ENCODE assay signal across 22 cellular contexts in the genomic region with DNA sequence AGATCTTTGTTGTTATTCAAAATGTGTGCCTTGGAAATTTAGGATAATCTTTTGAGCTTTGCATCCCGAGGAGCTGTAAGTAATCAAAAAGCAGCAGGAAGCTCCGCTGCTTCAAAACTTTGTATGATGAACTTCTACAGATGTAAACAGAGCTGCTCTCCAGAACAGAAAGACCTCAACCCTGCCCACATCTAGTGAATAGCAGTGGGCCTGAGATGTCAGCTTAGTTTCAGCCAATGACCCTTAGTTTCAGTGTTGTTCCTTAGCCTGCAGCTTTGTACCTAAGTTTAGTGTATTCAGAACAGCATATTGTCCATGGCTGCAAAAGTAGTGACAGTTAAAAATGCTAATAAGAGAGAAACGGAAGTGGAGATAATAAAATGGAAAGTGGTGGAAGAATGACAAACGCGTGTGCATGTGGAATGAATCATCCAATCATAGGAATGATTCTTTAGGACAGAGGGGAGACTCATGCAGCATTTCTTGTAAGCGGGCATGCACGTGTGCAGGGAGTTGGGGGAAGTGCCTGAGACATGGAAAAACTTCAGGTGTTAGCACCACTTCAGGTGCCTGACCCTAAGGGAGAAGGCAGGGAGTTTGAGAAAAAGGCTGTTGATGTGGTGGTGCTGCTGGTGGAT. TPM values are rescaled to one million over a fixed set of nuclear protein-coding genes. Genes with fewer than 3 reads are reported as not detected.
A peak's percentile ranks its signal among the peaks of the same experiment; 100 is the strongest.
DNase-seq lines count a peak whose midpoint lies in the region; TF ChIP-seq lines count a peak whose summit lies in the region.
"Had no signal": no experiment of that assay in that cellular context is flagged by ENCODE, and none has a peak within 500 bp of the region (broad histone marks: within the 10 kb centered on the region; RNA-seq: fewer than 3 reads in every experiment).

No MANE protein-coding gene starts in this region.

- H4K20me1 ChIP-seq in GM23248 (ENCODE audit: insufficient read depth) (no peaks in the 10 kb centered on the region), fibroblast of lung (ENCODE audit: control insufficient read depth, extremely low read depth, insufficient read depth, low read length) (no peaks in the 10 kb centered on the region), smooth muscle cell (ENCODE audit: low read depth) (peaks cover 22% of the 10 kb centered on the region)

- DNase-seq in GM23248, result peak; percentile 85
- no peak for DNase-seq in SK-N-MC (ENCODE audit: low read depth, low spot score)
- peak; percentile 20 to 59 for DNase-seq in fibroblast of lung (ENCODE audit: low read depth in 2 of 2)
- DNase-seq in smooth muscle cell (lab: John Stamatoyannopoulos, UW; ENCODE audit: unreplicated experiment), result no peak
- DNase-seq in anterior cingulate cortex (lab: John Stamatoyannopoulos, UW), result no peak
- no peak for DNase-seq in GM19238 (ENCODE audit: insufficient read length, low spot score)
- DNase-seq in NCI-H1694 (lab: John Stamatoyannopoulos, UW), result no peak
- DNase-seq: activated CD8-positive, alpha-beta T cell treated with anti-CD3 and anti-CD28 coated beads, Interleukin-2, amount 10 ng/mL, durations not matched to agents 7 days and 5 days; activated naive CD8-positive, alpha-beta T cell treated with anti-CD3 and anti-CD28 coated beads, Interleukin-2, amount 50 U/mL, for 24 hours; activated T-cell treated with anti-CD3 and anti-CD28 coated beads, Interleukin-2, amount 50 U/mL, for 72 hours; CD4-positive, CD25-positive, alpha-beta regulatory T cell; DMS53; endodermal cell; MV-4-11; naive B cell; NCI-H2029 treated with DMSO at 0.1 percent for 48 hours; NCI-H510A treated with DMSO at 0.1 percent for 48 hours; Peyer's patch; posterior cingulate gyrus; spleen; stimulated activated naive B cell treated with anti-CD40 and anti-IgM and Interleukin-4, amounts not matched to agents 10 μg/mL and 1 μg/mL and 100 μg/mL, for 72 hours; tibial artery had no signal

- H3F3A ChIP-seq in GM23248 (ENCODE audit: insufficient read depth), result peaks cover 30% of the 10 kb centered on the region
- peaks cover 4% of the 10 kb centered on the region for H3F3A ChIP-seq in smooth muscle cell (ENCODE audit: low read depth)

- H3K27ac ChIP-seq in GM23248, result peak overlapping the region; percentile 63
- H3K27ac ChIP-seq in SK-N-MC, result 0 out of 2 replicates have a peak overlapping the region, but pooled peaks have one; percentile 6
- no peak overlapping the region for H3K27ac ChIP-seq in fibroblast of lung (ENCODE audit: insufficient read depth, low read length)
- peak overlapping the region; percentile 2 for H3K27ac ChIP-seq in smooth muscle cell (ENCODE audit: low read depth)
- H3K27ac ChIP-seq: Peyer's patch, spleen, tibial artery had no signal

- H3K27me3 ChIP-seq in GM23248 (replicated peaks; ENCODE audit: insufficient read depth), result no peaks in the 10 kb centered on the region
- no peaks in the 10 kb centered on the region for H3K27me3 ChIP-seq in fibroblast of lung (ENCODE audit: control insufficient read depth, insufficient read depth, low read length)
- no peaks in the 10 kb centered on the region for H3K27me3 ChIP-seq in smooth muscle cell (ENCODE audit: low read depth)
- H3K27me3 ChIP-seq: Peyer's patch, spleen, tibial artery had no signal

- WGBS in GM23248 (ENCODE audit: low coverage in 1 of 2, low lambda C conversion rate in 2 of 2, missing lambda C conversion rate in 2 of 2), 2 experiments, result 9% methylated on average over 7 of the region's 7 CpGs
- WGBS in smooth muscle cell (ENCODE audit: low lambda C conversion rate), result 55% methylated on average over 7 of the region's 7 CpGs

- no peaks in the 10 kb centered on the region; the same call in 1 of the 2 replicates for H3K9me2 ChIP-seq in GM23248 (ENCODE audit: insufficient read depth)

- H3K79me2 ChIP-seq in GM23248 (ENCODE audit: insufficient read depth), result peaks cover 69% of the 10 kb centered on the region
- no peaks in the 10 kb centered on the region for H3K79me2 ChIP-seq in fibroblast of lung (ENCODE audit: control insufficient read depth, insufficient read depth, low read length)
- peaks cover 33% of the 10 kb centered on the region for H3K79me2 ChIP-seq in smooth muscle cell (ENCODE audit: low read depth)

- H3K4me2 ChIP-seq in GM23248 (ENCODE audit: unreplicated experiment) (peak overlapping the region; percentile 61), fibroblast of lung (ENCODE audit: extremely low read depth, insufficient read depth, low read length) (peak overlapping the region; percentile 21), smooth muscle cell (no peak overlapping the region)

- H2AFZ ChIP-seq in GM23248 (peak overlapping the region; percentile 29; the same call in 1 of the 2 replicates), fibroblast of lung (ENCODE audit: low read length) (peak overlapping the region; percentile 15), smooth muscle cell (ENCODE audit: low read depth) (no peak overlapping the region)

- peaks cover 25% of the 10 kb centered on the region for H3K4me1 ChIP-seq in GM23248 (ENCODE audit: insufficient read depth)
- H3K4me1 ChIP-seq in fibroblast of lung (ENCODE audit: control insufficient read depth, extremely low read depth, insufficient read depth, low read length), result peaks cover 6% of the 10 kb centered on the region
- no peaks in the 10 kb centered on the region for H3K4me1 ChIP-seq in smooth muscle cell (ENCODE audit: low read depth)
- H3K4me1 ChIP-seq: Peyer's patch had no signal

- H3K4me3 ChIP-seq in GM23248 (peak overlapping the region; percentile 27), SK-N-MC (peak overlapping the region; percentile 39; the same call in 1 of the 2 replicates), fibroblast of lung (replicated peaks in 1 of 4; ENCODE audit: control extremely low read depth in 1 of 4, insufficient read depth in 1 of 4, low read depth in 3 of 4, low read length in 4 of 4) (no peak overlapping the region), smooth muscle cell (no peak overlapping the region)
- H3K4me3 ChIP-seq: Peyer's patch, spleen, tibial artery had no signal

- peak overlapping the region; percentile 51 for H3K9ac ChIP-seq in GM23248
- no peak overlapping the region for H3K9ac ChIP-seq in SK-N-MC (ENCODE audit: insufficient read length)
- no peak overlapping the region for H3K9ac ChIP-seq in fibroblast of lung (ENCODE audit: insufficient read depth, low read length)
- H3K9ac ChIP-seq in smooth muscle cell (ENCODE audit: low read depth), result no peak overlapping the region

- in situ Hi-C loops in GM23248 (cut with MboI), result no loop called here

- H3K36me3 ChIP-seq in GM23248 (ENCODE audit: low read depth) (0 out of 2 replicates have a peak, but pooled peaks cover 7% of the 10 kb centered on the region), SK-N-MC (ENCODE audit: insufficient read depth, low read length) (no peaks in the 10 kb centered on the region), fibroblast of lung (ENCODE audit: control insufficient read depth, insufficient read depth, low read length) (no peaks in the 10 kb centered on the region), smooth muscle cell (ENCODE audit: low read depth) (peaks cover 6% of the 10 kb centered on the region)
- H3K36me3 ChIP-seq: Peyer's patch had no signal

- no peaks in the 10 kb centered on the region for H3K9me3 ChIP-seq in GM23248 (ENCODE audit: low read depth)
- H3K9me3 ChIP-seq in SK-N-MC (ENCODE audit: low read depth, low read length), result no peaks in the 10 kb centered on the region
- no peaks in the 10 kb centered on the region for H3K9me3 ChIP-seq in fibroblast of lung (ENCODE audit: control insufficient read depth, insufficient read depth, low read depth, low read length)
- no peaks in the 10 kb centered on the region for H3K9me3 ChIP-seq in smooth muscle cell (replicated peaks; ENCODE audit: low read depth)
- H3K9me3 ChIP-seq: Peyer's patch, spleen, tibial artery had no signal

- no peak for TF ChIP-seq CTCF in fibroblast of lung (conservative IDR thresholded peaks at IDR 0.05 in 1 of 2, IDR thresholded peaks at IDR 0.05 in 1 of 2; ENCODE audit: low read depth in 1 of 2, low read length in 2 of 2)
- TF ChIP-seq CTCF in smooth muscle cell (IDR thresholded peaks at IDR 0.05; ENCODE audit: borderline replicate concordance, insufficient read depth, poor library complexity, severe bottlenecking), result no peak

RNA-seq across cellular contexts. Expression of gene SNX24, which starts 24.9 kb away (rescaled TPM):
- 20.8 and 25.7 TPM in 2 replicates for total RNA-seq in GM23248 (2014; rRNA removed; shearing (Covaris generic))
- polyA plus RNA-seq in GM23248 (2016; fragmentation: Nextera tagmentation; extraction: Ambion mirVana) (27.7 and 29.4 TPM in 2 replicates), fibroblast of lung (12.9 and 13.4 TPM in 2 replicates), smooth muscle cell (15.3 and 20.4 TPM in 2 replicates)
- total RNA-seq in fibroblast of lung (20.3 and 22.3 TPM in 2 replicates), smooth muscle cell (22.5 and 44.9 TPM in 2 replicates)
- 16.6 and 20.8 TPM in 2 replicates for polyA plus RNA-seq in fibroblast of lung (2012)
- 2.7 TPM in 1 of 2 replicates, not detected in the other for polyA minus RNA-seq in fibroblast of lung (ENCODE audit: low replicate concordance)

Comparison
In these comparisons a context has a peak if more than half of its experiments do, and no peak if none do; other contexts are left out.
1. DNase-seq: peak in GM23248 (single experiment) and fibroblast of lung (2 of 2); none in SK-N-MC (single experiment), smooth muscle cell (single experiment), anterior cingulate cortex (0 of 58), GM19238 (single experiment) and NCI-H1694 (single experiment).
2. H3K4me3 ChIP-seq: peak in GM23248 (single experiment) and SK-N-MC (single experiment); none in fibroblast of lung (0 of 4) and smooth muscle cell (single experiment).